In genomic region chr7:86846494-86847190, GRCh38 we compare ENCODE assay signal across 17 cellular contexts.
DNase-seq lines count a peak whose midpoint lies in the region; ATAC-seq lines count a peak whose summit lies in the region.
"Had no signal": no experiment of that assay in that cellular context is flagged by ENCODE, and none has a peak within 500 bp of the region (broad histone marks: within the 10 kb centered on the region; RNA-seq: fewer than 3 reads in every experiment).

No MANE protein-coding gene starts in this region.

- peak; percentile 100 for ATAC-seq in left lobe of liver
- no peak for ATAC-seq in HG03521 (IDR thresholded peaks at IDR 0.05; ENCODE audit: unreplicated experiment)
- ATAC-seq: A549; activated CD4-positive, CD25-positive, alpha-beta regulatory T cell treated with anti-CD3 and anti-CD28 coated beads, Interleukin-2, amount 50 U/mL, for 24 hours; activated CD8-positive, alpha-beta memory T cell treated with anti-CD3 and anti-CD28 coated beads, Interleukin-2, amount 10 ng/mL, durations not matched to agents 7 days and 5 days; heart left ventricle; stimulated activated memory B cell treated with anti-CD40 and anti-IgM and Interleukin-4, amounts not matched to agents 10 μg/mL and 1 μg/mL and 100 μg/mL, for 72 hours had no signal

- DNase-seq in COR-L47 (lab: John Stamatoyannopoulos, UW) (peak; percentile 23), NCI-H1092 treated with DMSO at 0.1 percent for 48 hours (lab: John Stamatoyannopoulos, UW) (peak; percentile 76), NCI-H748 treated with DMSO at 0.1 percent for 48 hours (lab: John Stamatoyannopoulos, UW) (peak; percentile 63), left lobe of liver (ENCODE audit: low spot score) (peak; percentile 76), islet precursor cell (no peak), NCI-H524 (lab: John Stamatoyannopoulos, UW) (no peak)
- DNase-seq in central memory CD4-positive, alpha-beta T cell, result no peak
- DNase-seq: activated CD8-positive, alpha-beta memory T cell treated with anti-CD3 and anti-CD28 coated beads, Interleukin-2, amount 10 ng/mL, durations not matched to agents 7 days and 5 days; activated naive CD4-positive, alpha-beta T cell treated with anti-CD3 and anti-CD28 coated beads, Interleukin-2, amount 10 ng/mL, durations not matched to agents 7 days and 5 days; esophagus squamous epithelium; heart left ventricle; NCI-H526; ovary had no signal

Comparison
In these comparisons a context has a peak if more than half of its experiments do, and no peak if none do; other contexts are left out.
1. DNase-seq: peak in COR-L47 (single experiment), NCI-H1092 treated with DMSO at 0.1 percent for 48 hours (single experiment), NCI-H748 treated with DMSO at 0.1 percent for 48 hours (single experiment) and left lobe of liver (single experiment); none in central memory CD4-positive, alpha-beta T cell (single experiment), islet precursor cell (single experiment) and NCI-H524 (0 of 2).